ENCODE assay signal across 8 cellular contexts in the genomic region with DNA sequence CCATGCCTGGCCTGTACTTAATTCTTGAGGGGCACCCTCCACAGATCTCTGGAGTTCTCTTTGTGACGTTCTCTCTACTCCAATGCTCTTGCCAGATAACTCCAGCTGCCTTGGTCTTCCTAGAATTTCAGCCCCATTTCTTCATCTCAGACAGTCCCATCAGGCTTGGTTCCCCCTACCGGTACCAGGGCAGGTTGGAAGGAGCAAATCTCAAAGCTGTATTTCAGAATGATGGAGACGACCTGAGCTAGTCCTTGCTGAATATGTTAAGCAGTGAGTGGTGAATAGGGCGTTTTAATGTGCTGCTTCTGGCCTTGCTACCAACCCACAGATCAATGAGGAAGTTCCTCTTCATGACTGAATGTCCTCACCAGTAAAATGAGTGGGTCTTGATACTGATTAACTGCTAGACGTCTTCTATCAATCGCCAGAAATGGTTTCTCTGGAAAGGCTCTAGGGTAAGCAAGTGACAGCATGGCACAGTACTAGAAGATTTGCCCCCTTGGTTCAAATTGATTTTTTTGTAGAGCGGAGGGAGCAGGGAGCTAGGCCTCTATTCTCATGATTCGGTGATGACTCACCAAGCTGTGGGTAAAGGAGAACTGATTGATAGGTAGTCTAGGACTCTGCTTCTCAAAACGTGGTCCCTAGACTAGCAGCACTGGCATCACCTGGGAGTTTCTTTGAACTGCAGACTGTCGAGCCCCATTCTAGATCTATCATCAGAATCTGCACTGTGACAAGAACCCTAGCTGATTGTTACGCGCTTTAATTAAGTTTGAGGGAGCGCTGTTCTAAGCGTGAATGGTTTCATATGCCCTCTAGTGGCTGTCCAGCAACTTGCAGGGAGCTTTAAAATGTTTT.
DNase-seq lines count a peak whose midpoint lies in the region; ATAC-seq, FAIRE-seq and TF ChIP-seq lines count a peak whose summit lies in the region.

No MANE protein-coding gene starts in this region.

- WGBS in A549 (ENCODE audit: missing lambda C conversion rate) = 53% methylated on average over 14 of the region's 14 CpGs
- WGBS in SK-N-SH (ENCODE audit: low lambda C conversion rate) = 55% methylated on average over 14 of the region's 14 CpGs
- WGBS in right cardiac atrium = 51% methylated on average over 14 of the region's 14 CpGs
- 44 to 53% methylated on average over 14 of the region's 14 CpGs for WGBS in sigmoid colon, 2 donors

- no peaks in the 10 kb centered on the region; the same call in 1 of the 2 replicates for H3K79me2 ChIP-seq in SK-N-SH (ENCODE audit: insufficient read depth)

- peaks cover 21 to 51% of the 10 kb centered on the region in 2 experiments for H3K36me3 ChIP-seq in SK-N-SH (replicated peaks in 1 of 2; ENCODE audit: control insufficient read depth in 1 of 2, insufficient read depth in 2 of 2, low read length in 1 of 2)
- H3K36me3 ChIP-seq in adipocyte (ENCODE audit: control insufficient read depth, insufficient read depth, low read length, severe bottlenecking) = peaks cover 15% of the 10 kb centered on the region
- H3K36me3 ChIP-seq in sigmoid colon = peaks cover 0 to 20% (median 6%) of the 10 kb centered on the region in 4 donors

- TF ChIP-seq EP300 in A549 (IDR thresholded peaks at IDR 0.05) = no peak
- no peak for TF ChIP-seq EP300 in SK-N-SH (IDR thresholded peaks at IDR 0.05; ENCODE audit: borderline replicate concordance in 1 of 2, low read depth in 1 of 2, low read length in 1 of 2)
- no peak for TF ChIP-seq EP300 in sigmoid colon (IDR thresholded peaks at IDR 0.05)

- no peaks in the 10 kb centered on the region for H4K20me1 ChIP-seq in SK-N-SH (ENCODE audit: insufficient read depth)

- TF ChIP-seq RAD21 in A549 (conservative IDR thresholded peaks at IDR 0.05 in 1 of 2, IDR thresholded peaks at IDR 0.05 in 1 of 2) (peak; percentile 88 to 89), SK-N-SH (IDR thresholded peaks at IDR 0.05; ENCODE audit: low read length) (peak; percentile 84)

- intact Hi-C loops in right cardiac atrium (cut with DNase I) = loop anchor here (2.0 to 5.0 kb wide), 2 partner anchors 240 kb away; no protein-coding TSS in a partner anchor
- intact Hi-C loops in sigmoid colon (cut with DNase I) = loop anchor here (2.0 to 10.0 kb wide), 2 partner anchors 240 to 428 kb away; no protein-coding TSS in a partner anchor

- H3K27ac ChIP-seq in A549 (no peak overlapping the region), SK-N-SH (ENCODE audit: low read depth in 2 of 2, low read length in 1 of 2) (no peak overlapping the region), right cardiac atrium (ENCODE audit: low read length) (no peak overlapping the region), sigmoid colon (no peak overlapping the region)

- POLR2A ChIA-PET in A549 (lab: Yijun Ruan, JAX) (interaction anchor here (0.6 to 1.6 kb wide), 3 partner anchors 68 to 241 kb away, joined by 5 to 16 read pairs (median 9); no protein-coding TSS in a partner anchor), SK-N-SH (lab: Yijun Ruan, JAX) (interaction anchor here (1.0 to 2.5 kb wide), 2 partner anchors 22 to 241 kb away, joined by 4 to 7 read pairs; no protein-coding TSS in a partner anchor)

- H3K4me1 ChIP-seq in A549 (peaks cover 5% of the 10 kb centered on the region; the same call in 1 of the 3 replicates), SK-N-SH (ENCODE audit: control insufficient read depth in 1 of 2, insufficient read depth in 2 of 2, low read depth in 1 of 2, low read length in 1 of 2) (peaks cover 0 to 3% of the 10 kb centered on the region in 2 experiments; a peak in 1 of 4 replicates), adipocyte (ENCODE audit: control insufficient read depth, insufficient read depth, low read length) (peaks cover 11% of the 10 kb centered on the region), right cardiac atrium (ENCODE audit: control insufficient read depth, insufficient read depth, low read length) (no peaks in the 10 kb centered on the region), sigmoid colon (peaks cover 0 to 9% (median 4%) of the 10 kb centered on the region in 4 donors)

- H3K4me3 ChIP-seq in A549 = no peak overlapping the region
- H3K4me3 ChIP-seq in SK-N-SH (ENCODE audit: low read depth in 2 of 2, low read length in 1 of 2) = no peak overlapping the region; a peak in 1 of 4 replicates
- H3K4me3 ChIP-seq in adipocyte (ENCODE audit: low read length) = peak overlapping the region; percentile 31
- H3K4me3 ChIP-seq in right cardiac atrium (ENCODE audit: low read length) = no peak overlapping the region
- H3K4me3 ChIP-seq in sigmoid colon = no peak overlapping the region

- H3K9me3 ChIP-seq in A549 (no peaks in the 10 kb centered on the region), SK-N-SH (peaks cover 5% of the 10 kb centered on the region; the same call in 1 of the 2 replicates), adipocyte (ENCODE audit: control insufficient read depth, low read length) (no peaks in the 10 kb centered on the region), right cardiac atrium (ENCODE audit: control insufficient read depth, low read length) (no peaks in the 10 kb centered on the region), sigmoid colon (no peaks in the 10 kb centered on the region)

- peaks cover 4% of the 10 kb centered on the region for H3F3A ChIP-seq in SK-N-SH (replicated peaks; ENCODE audit: insufficient read depth)

- H3K9me2 ChIP-seq in SK-N-SH = no peaks in the 10 kb centered on the region

- H2AFZ ChIP-seq in SK-N-SH (ENCODE audit: low read depth) = no peak overlapping the region

- CTCF ChIA-PET in A549 (lab: Yijun Ruan, JAX) (interaction anchor here (0.6 to 8.9 kb wide), 76 partner anchors 9 to 664 kb away, joined by 3 to 187 read pairs (median 4); a partner anchor contains a TSS), SK-N-SH (lab: Yijun Ruan, JAX) (interaction anchor here (0.5 to 5.4 kb wide), 90 partner anchors 9 to 638 kb away, joined by 3 to 221 read pairs (median 4); a partner anchor contains a TSS)

- DNase-seq in A549 (ENCODE audit: low read depth in 1 of 2, low spot score in 1 of 2) (peak; percentile 29 to 53), HK-2 (ENCODE audit: unreplicated experiment) (peak; percentile 21), SK-N-SH (peak; percentile 55), adipocyte (ENCODE audit: low read depth) (peak; percentile 82), right cardiac atrium (no peak), sigmoid colon (no peak), GOT3 (lab: John Stamatoyannopoulos, UW) (no peak)

- H3K27me3 ChIP-seq in SK-N-SH (ENCODE audit: insufficient read depth) = no peaks in the 10 kb centered on the region
- H3K27me3 ChIP-seq in adipocyte (replicated peaks; ENCODE audit: control insufficient read depth, insufficient read depth, low read length) = no peaks in the 10 kb centered on the region
- no peaks in the 10 kb centered on the region for H3K27me3 ChIP-seq in right cardiac atrium (ENCODE audit: control insufficient read depth, insufficient read depth)
- H3K27me3 ChIP-seq in sigmoid colon = no peaks in the 10 kb centered on the region

- TF ChIP-seq CTCF in A549 (IDR thresholded peaks at IDR 0.05) = peak; percentile 92
- TF ChIP-seq CTCF in GM12872 (IDR thresholded peaks at IDR 0.05; ENCODE audit: insufficient read depth, low read depth, low read length) = peak; percentile 89
- TF ChIP-seq CTCF in SK-N-SH (IDR thresholded peaks at IDR 0.05) = peak; percentile 99
- TF ChIP-seq CTCF in sigmoid colon (IDR thresholded peaks at IDR 0.05) = peak; percentile 71 to 91 (median 84)

- H3K4me2 ChIP-seq in A549 (peak overlapping the region; percentile 59), SK-N-SH (no peak overlapping the region)

- peak; percentile 73 for FAIRE-seq in A549 (lab: Jason Lieb, UNC)

- TF ChIP-seq POLR2A in A549 (IDR thresholded peaks at IDR 0.05; ENCODE audit: low read length) = no peak
- no peak for TF ChIP-seq POLR2A in sigmoid colon (IDR thresholded peaks at IDR 0.05)

- ATAC-seq in A549 (peak; percentile 70 to 78), right cardiac atrium (peak; percentile 64 to 67)

- H3K9ac ChIP-seq in SK-N-SH (no peak overlapping the region), adipocyte (ENCODE audit: low read length) (no peak overlapping the region)

TF ChIP-seq in A549, 52 proteins besides CTCF, POLR2A, EP300 and RAD21:
- TF ChIP-seq EHF (CRISPR knock-in tag; IDR thresholded peaks at IDR 0.05) (no peak), MAZ (IDR thresholded peaks at IDR 0.05; ENCODE audit: borderline replicate concordance, low read depth, low read length) (no peak), FOSL2 (IDR thresholded peaks at IDR 0.05) (no peak), FOSL2 (CRISPR knock-in tag; IDR thresholded peaks at IDR 0.05) (peak; percentile 82), SMC3 (IDR thresholded peaks at IDR 0.05) (peak; percentile 92), POLR2AphosphoS2 (conservative IDR thresholded peaks at IDR 0.05; ENCODE audit: low read length) (no peak), CHD4 (IDR thresholded peaks at IDR 0.05; ENCODE audit: borderline replicate concordance) (no peak)

TF ChIP-seq in SK-N-SH, 30 proteins besides CTCF, POLR2A, EP300 and RAD21 (continues in another document):
- no peak for TF ChIP-seq RCOR1 (IDR thresholded peaks at IDR 0.05; ENCODE audit: low read length)
- TF ChIP-seq, protein P1, sequence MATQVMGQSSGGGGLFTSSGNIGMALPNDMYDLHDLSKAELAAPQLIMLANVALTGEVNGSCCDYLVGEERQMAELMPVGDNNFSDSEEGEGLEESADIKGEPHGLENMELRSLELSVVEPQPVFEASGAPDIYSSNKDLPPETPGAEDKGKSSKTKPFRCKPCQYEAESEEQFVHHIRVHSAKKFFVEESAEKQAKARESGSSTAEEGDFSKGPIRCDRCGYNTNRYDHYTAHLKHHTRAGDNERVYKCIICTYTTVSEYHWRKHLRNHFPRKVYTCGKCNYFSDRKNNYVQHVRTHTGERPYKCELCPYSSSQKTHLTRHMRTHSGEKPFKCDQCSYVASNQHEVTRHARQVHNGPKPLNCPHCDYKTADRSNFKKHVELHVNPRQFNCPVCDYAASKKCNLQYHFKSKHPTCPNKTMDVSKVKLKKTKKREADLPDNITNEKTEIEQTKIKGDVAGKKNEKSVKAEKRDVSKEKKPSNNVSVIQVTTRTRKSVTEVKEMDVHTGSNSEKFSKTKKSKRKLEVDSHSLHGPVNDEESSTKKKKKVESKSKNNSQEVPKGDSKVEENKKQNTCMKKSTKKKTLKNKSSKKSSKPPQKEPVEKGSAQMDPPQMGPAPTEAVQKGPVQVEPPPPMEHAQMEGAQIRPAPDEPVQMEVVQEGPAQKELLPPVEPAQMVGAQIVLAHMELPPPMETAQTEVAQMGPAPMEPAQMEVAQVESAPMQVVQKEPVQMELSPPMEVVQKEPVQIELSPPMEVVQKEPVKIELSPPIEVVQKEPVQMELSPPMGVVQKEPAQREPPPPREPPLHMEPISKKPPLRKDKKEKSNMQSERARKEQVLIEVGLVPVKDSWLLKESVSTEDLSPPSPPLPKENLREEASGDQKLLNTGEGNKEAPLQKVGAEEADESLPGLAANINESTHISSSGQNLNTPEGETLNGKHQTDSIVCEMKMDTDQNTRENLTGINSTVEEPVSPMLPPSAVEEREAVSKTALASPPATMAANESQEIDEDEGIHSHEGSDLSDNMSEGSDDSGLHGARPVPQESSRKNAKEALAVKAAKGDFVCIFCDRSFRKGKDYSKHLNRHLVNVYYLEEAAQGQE (IDR thresholded peaks at IDR 0.05; ENCODE audit: low read depth, low read length) = no peak
- TF ChIP-seq, protein P2, sequence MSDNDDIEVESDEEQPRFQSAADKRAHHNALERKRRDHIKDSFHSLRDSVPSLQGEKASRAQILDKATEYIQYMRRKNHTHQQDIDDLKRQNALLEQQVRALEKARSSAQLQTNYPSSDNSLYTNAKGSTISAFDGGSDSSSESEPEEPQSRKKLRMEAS (IDR thresholded peaks at IDR 0.05; ENCODE audit: low read depth) = no peak

Comparison
In these comparisons a context has a peak if more than half of its experiments do, and no peak if none do; other contexts are left out.
1. DNase-seq: peak in A549 (2 of 2), HK-2 (single experiment), SK-N-SH (single experiment) and adipocyte (single experiment); none in right cardiac atrium (0 of 3), sigmoid colon (single experiment) and GOT3 (single experiment).
2. Peak in every context shown above with its lines, with median percentiles within 50 percentile points of each other: CTCF ChIP-seq.